In genomic region chrX:54921427-54922021, GRCh38 we compare ENCODE assay signal across 8 cellular contexts. TPM values are rescaled to one million over a fixed set of nuclear protein-coding genes. Genes with fewer than 3 reads are reported as not detected.
DNase-seq lines count a peak whose midpoint lies in the region; TF ChIP-seq lines count a peak whose summit lies in the region.

No MANE protein-coding gene starts in this region.

- H3K14ac ChIP-seq in neuronal stem cell (ENCODE audit: low read length), result no peak overlapping the region

- no peaks in the 10 kb centered on the region for H3K27me3 ChIP-seq in neuronal stem cell (ENCODE audit: control insufficient read depth in 3 of 3, insufficient read depth in 3 of 3, low read depth in 1 of 3, low read length in 3 of 3)
- peaks cover 3 to 13% (median 4%) of the 10 kb centered on the region in 5 donors for H3K27me3 ChIP-seq in subcutaneous abdominal adipose tissue (ENCODE audit: control insufficient read depth in 5 of 5, insufficient read depth in 4 of 5, low read length in 5 of 5)

- H2BK120ac ChIP-seq in neuronal stem cell (ENCODE audit: low read depth, low read length), result no peak overlapping the region

- H4K8ac ChIP-seq in neuronal stem cell (ENCODE audit: low read depth, low read length), result no peak overlapping the region

- no peak overlapping the region for H2BK12ac ChIP-seq in neuronal stem cell (ENCODE audit: low read length)

- WGBS in neuronal stem cell (ENCODE audit: extremely low coverage in 2 of 2, insufficient read length in 2 of 2, insufficient replicate concordance in 1 of 2), 2 donors, result no CpG with 5 or more reads among the region's 29 CpGs

- H2AK5ac ChIP-seq in neuronal stem cell (ENCODE audit: low read depth, low read length), result no peak overlapping the region

- H2BK5ac ChIP-seq in neuronal stem cell (ENCODE audit: low read length), result no peak overlapping the region

- H4K91ac ChIP-seq in neuronal stem cell (ENCODE audit: low read depth, low read length, poor library complexity), result no peak overlapping the region

- peaks cover 0 to 3% of the 10 kb centered on the region in 2 donors for H3K4me1 ChIP-seq in neuronal stem cell (ENCODE audit: control insufficient read depth in 2 of 2, insufficient read depth in 1 of 2, low read depth in 1 of 2, low read length in 2 of 2)
- peaks cover 0 to 15% (median 10%) of the 10 kb centered on the region in 5 donors for H3K4me1 ChIP-seq in subcutaneous abdominal adipose tissue (ENCODE audit: control insufficient read depth in 5 of 5, insufficient read depth in 5 of 5, low read length in 5 of 5)

- H3K4me3 ChIP-seq in HFF-Myc (replicated peaks; ENCODE audit: low read depth, low read length) (peak overlapping the region; percentile 56), neuronal stem cell (ENCODE audit: low read length in 2 of 2) (peak overlapping the region; percentile 82 to 99), subcutaneous abdominal adipose tissue (ENCODE audit: low read depth in 1 of 5, low read length in 5 of 5) (peak overlapping the region; percentile 56 to 76 (median 61))

- no peak overlapping the region for H3K23ac ChIP-seq in neuronal stem cell (ENCODE audit: low read depth, low read length, poor library complexity)

- H3K27ac ChIP-seq in neuronal stem cell (replicated peaks; ENCODE audit: low read length), result peak overlapping the region; percentile 84
- H3K27ac ChIP-seq in subcutaneous abdominal adipose tissue (ENCODE audit: low read depth, low read length), result no peak overlapping the region

- peaks cover 2% of the 10 kb centered on the region for H3K79me1 ChIP-seq in neuronal stem cell (ENCODE audit: low read depth, low read length)

- H3K9me3 ChIP-seq in neuronal stem cell (replicated peaks in 1 of 2; ENCODE audit: control insufficient read depth in 2 of 2, insufficient read depth in 1 of 2, low read depth in 1 of 2, low read length in 2 of 2) (no peaks in the 10 kb centered on the region), subcutaneous abdominal adipose tissue (ENCODE audit: control insufficient read depth in 5 of 5, low read length in 5 of 5) (no peaks in the 10 kb centered on the region)

- DNase-seq in COR-L47 (lab: John Stamatoyannopoulos, UW), result peak; percentile 63
- DNase-seq in HFF-Myc (ENCODE audit: extremely low read depth, low read depth), result peak; percentile 10
- DNase-seq in NCI-H82 treated with DMSO at 0.1 percent for 48 hours (lab: John Stamatoyannopoulos, UW; ENCODE audit: unreplicated experiment), result peak; percentile 58
- peak; percentile 12 for DNase-seq in activated gamma-delta T cell treated with anti-CD3 and anti-CD28 coated beads, Interleukin-2, amount 50 U/mL, for 16 hours (ENCODE audit: low read depth)
- DNase-seq in foreskin melanocyte, result peak; percentile 27
- DNase-seq in neuronal stem cell (ENCODE audit: low spot score), result peak; percentile 78
- no peak for DNase-seq in SIG-M5 (lab: John Stamatoyannopoulos, UW)

- H3K18ac ChIP-seq in neuronal stem cell (ENCODE audit: low read length), result peak overlapping the region; percentile 76

- H3K4me2 ChIP-seq in neuronal stem cell (ENCODE audit: insufficient read depth, low read length, poor library complexity, severe bottlenecking), result peak overlapping the region; percentile 45

- H2BK15ac ChIP-seq in neuronal stem cell (ENCODE audit: low read length), result no peak overlapping the region

- peak overlapping the region; percentile 70 for H2AFZ ChIP-seq in neuronal stem cell (ENCODE audit: low read length)

- H3K9ac ChIP-seq in neuronal stem cell (ENCODE audit: low read depth, low read length, poor library complexity) (peak overlapping the region; percentile 60), subcutaneous abdominal adipose tissue (ENCODE audit: low read length in 5 of 5) (peak overlapping the region in 4 of 5 donors; percentile 11 to 55 (median 28))

- H3K4ac ChIP-seq in neuronal stem cell (ENCODE audit: low read length), result no peak overlapping the region

- H3K36me3 ChIP-seq in neuronal stem cell (replicated peaks in 1 of 2; ENCODE audit: control insufficient read depth in 2 of 2, insufficient read depth in 2 of 2, low read length in 2 of 2) (peaks cover 27 to 45% of the 10 kb centered on the region in 2 donors), subcutaneous abdominal adipose tissue (ENCODE audit: control insufficient read depth in 5 of 5, insufficient read depth in 5 of 5, low read length in 5 of 5) (no peaks in the 10 kb centered on the region)

- TF ChIP-seq CTCF in HFF-Myc (IDR thresholded peaks at IDR 0.05; ENCODE audit: low read depth, low read length, missing control alignments), result no peak

RNA-seq across cellular contexts. Expression of gene TRO, which starts 0.9 kb away (rescaled TPM):
- 63.3 TPM for polyA plus RNA-seq in neuronal stem cell (2013, experiment 1 of 2)
- 61.0 TPM for polyA plus RNA-seq in neuronal stem cell (2013, experiment 2 of 2)
